ENCODE assay signal across 8 cellular contexts in the genomic region with DNA sequence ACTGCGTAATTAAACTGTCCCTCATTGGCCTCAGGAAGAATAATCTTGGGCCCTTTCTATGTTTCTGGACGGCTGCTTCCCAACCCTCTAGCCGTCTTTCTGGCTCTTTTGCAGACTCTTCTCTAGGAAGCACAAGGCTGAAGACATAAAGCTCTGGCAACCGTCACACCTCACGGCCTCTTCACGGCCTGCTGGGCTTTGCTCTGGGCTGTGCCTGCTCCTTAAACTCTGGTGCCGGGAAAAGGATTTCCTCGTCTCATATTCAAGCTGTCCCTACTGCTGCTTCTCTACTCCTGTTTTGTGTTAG. TPM values are rescaled to one million over a fixed set of nuclear protein-coding genes. Genes with fewer than 3 reads are reported as not detected.
DNase-seq lines count a peak whose midpoint lies in the region; ATAC-seq and TF ChIP-seq lines count a peak whose summit lies in the region.

No MANE protein-coding gene starts in this region.

- H3K4me1 ChIP-seq in A673 (ENCODE audit: insufficient read depth, low read length, poor library complexity, severe bottlenecking) (no peaks in the 10 kb centered on the region), SJCRH30 (no peaks in the 10 kb centered on the region)

- no peak for DNase-seq in GM06990 (ENCODE audit: extremely low read depth, insufficient read length)
- peak; percentile 33 for DNase-seq in RPMI8226
- DNase-seq in fibroblast of villous mesenchyme (ENCODE audit: low read depth), result peak; percentile 44
- DNase-seq in sciatic nerve (ENCODE audit: low spot score), result no peak
- no peak for DNase-seq in dedifferentiated amniotic fluid mesenchymal stem cell (ENCODE audit: extremely low spot score)
- DNase-seq in A673 (ENCODE audit: low spot score), result no peak
- DNase-seq in SJCRH30, result no peak
- no peak for DNase-seq in ecto neural progenitor cell (ENCODE audit: low spot score)

- H3K27me3 ChIP-seq in GM06990 (replicated peaks; ENCODE audit: control insufficient read depth, insufficient read depth, low read length) (no peaks in the 10 kb centered on the region), A673 (replicated peaks; ENCODE audit: insufficient read depth, low read depth, low read length, poor library complexity) (no peaks in the 10 kb centered on the region), SJCRH30 (no peaks in the 10 kb centered on the region)

- POLR2A ChIA-PET in A673 (lab: Charles Lee; ENCODE audit: low non-redundant PET), result no interaction called here

- CTCF ChIA-PET in A673 (lab: Charles Lee), result no interaction called here

- no peaks in the 10 kb centered on the region for H3K9me3 ChIP-seq in A673 (ENCODE audit: low read depth, low read length, poor library complexity, severe bottlenecking)
- H3K9me3 ChIP-seq in SJCRH30 (replicated peaks), result peaks cover 4% of the 10 kb centered on the region; the same call in 1 of the 2 replicates

- intact Hi-C loops in sciatic nerve (cut with DNase I), result no loop called here
- intact Hi-C loops in A673 (cut with micrococcal nuclease; ENCODE audit: unreplicated experiment), result no loop called here

- peak; percentile 61 for ATAC-seq in sciatic nerve

- H3K27ac ChIP-seq in A673 (ENCODE audit: low read depth, low read length, poor library complexity, severe bottlenecking) (no peak overlapping the region), SJCRH30 (no peak overlapping the region)

- H3K36me3 ChIP-seq in GM06990 (ENCODE audit: control insufficient read depth, insufficient read depth, low read length), result no peaks in the 10 kb centered on the region; the same call in 1 of the 2 replicates
- H3K36me3 ChIP-seq in A673 (ENCODE audit: insufficient read depth, low read length, poor library complexity, severe bottlenecking), result no peaks in the 10 kb centered on the region
- peaks cover 4% of the 10 kb centered on the region; the same call in 1 of the 2 replicates for H3K36me3 ChIP-seq in SJCRH30

- TF ChIP-seq CTCF in GM06990 (IDR thresholded peaks at IDR 0.05; ENCODE audit: insufficient read depth, low read length, poor library complexity, severe bottlenecking) (no peak), fibroblast of villous mesenchyme (IDR thresholded peaks at IDR 0.05; ENCODE audit: insufficient read depth, low read depth, low read length) (no peak), A673 (conservative IDR thresholded peaks at IDR 0.05; ENCODE audit: low read depth, low read length) (no peak)

- BruUV-seq in A673 (replicated peaks; lab: Mats Ljungman, UMichigan), result no TSS peak

- peak overlapping the region; percentile 74 for H3K4me3 ChIP-seq in GM06990 (replicated peaks; ENCODE audit: low read depth, low read length)
- no peak overlapping the region for H3K4me3 ChIP-seq in fibroblast of villous mesenchyme (ENCODE audit: low read depth, low read length)
- no peak overlapping the region for H3K4me3 ChIP-seq in A673 (ENCODE audit: low read depth, low read length, poor library complexity, severe bottlenecking)
- H3K4me3 ChIP-seq in SJCRH30, result no peak overlapping the region

RNA-seq across cellular contexts. Expression of a gene that starts 36.0 kb away (rescaled TPM):
- total RNA-seq in fibroblast of villous mesenchyme (13.0 and 15.1 TPM in 2 replicates), sciatic nerve (107 TPM), A673 (2021) (1.1 and 1.7 TPM in 2 replicates)
- total RNA-seq in SJCRH30 (2014; rRNA removed; shearing (Covaris generic)), result 14.8 and 18.8 TPM in 2 replicates

Comparison
In these comparisons a context has a peak if more than half of its experiments do, and no peak if none do; other contexts are left out.
1. DNase-seq: peak in RPMI8226 (single experiment) and fibroblast of villous mesenchyme (single experiment); none in GM06990 (single experiment), sciatic nerve (single experiment), dedifferentiated amniotic fluid mesenchymal stem cell (single experiment), A673 (single experiment), SJCRH30 (0 of 2) and ecto neural progenitor cell (single experiment).